Comparison of ENCODE assay signal across 14 cellular contexts in genomic region chr3:124883766-124884473, GRCh38. TPM values are rescaled to one million over a fixed set of nuclear protein-coding genes. Genes with fewer than 3 reads are reported as not detected.
DNase-seq lines count a peak whose midpoint lies in the region; ATAC-seq and TF ChIP-seq lines count a peak whose summit lies in the region.
"Had no signal": no experiment of that assay in that cellular context is flagged by ENCODE, and none has a peak within 500 bp of the region (broad histone marks: within the 10 kb centered on the region; RNA-seq: fewer than 3 reads in every experiment).

No MANE protein-coding gene starts in this region.

- TF ChIP-seq CTCF in RWPE2 (IDR thresholded peaks at IDR 0.05; ENCODE audit: poor library complexity, severe bottlenecking) (no peak), progenitor cell of endocrine pancreas (IDR thresholded peaks at IDR 0.05; ENCODE audit: unreplicated experiment) (no peak)

- H3K27me3 Mint-ChIP-seq in progenitor cell of endocrine pancreas: peaks cover 11% of the 10 kb centered on the region

- no peak overlapping the region for H3K4me3 ChIP-seq in RWPE2 (ENCODE audit: severe bottlenecking)
- H3K4me3 ChIP-seq in effector memory CD4-positive, alpha-beta T cell (ENCODE audit: insufficient read depth, low read depth, low read length, poor library complexity, severe bottlenecking): no peak overlapping the region

- H3K27ac Mint-ChIP-seq in progenitor cell of endocrine pancreas: peak overlapping the region; percentile 73
- H3K27ac Mint-ChIP-seq: dendritic cell treated with granulocyte-macrophage colony-stimulating factor and Interleukin-4, amounts not matched to agents 40 ng/mL and 50 ng/mL, for 4 days had no signal

- peaks cover 51% of the 10 kb centered on the region for H3K4me1 ChIP-seq in RWPE2 (ENCODE audit: insufficient read depth, poor library complexity, severe bottlenecking)
- H3K4me1 ChIP-seq in effector memory CD4-positive, alpha-beta T cell (ENCODE audit: control insufficient read depth, insufficient read depth, low read length, poor library complexity, severe bottlenecking): peaks cover 5% of the 10 kb centered on the region

- peaks cover 2% of the 10 kb centered on the region for H3K36me3 Mint-ChIP-seq in progenitor cell of endocrine pancreas (ENCODE audit: insufficient read depth)

- 0 out of 2 replicates have a peak, but pooled peaks cover 3% of the 10 kb centered on the region for H3K36me3 ChIP-seq in RWPE2 (ENCODE audit: low read depth)
- H3K36me3 ChIP-seq in effector memory CD4-positive, alpha-beta T cell (ENCODE audit: control insufficient read depth, insufficient read depth, low read length): no peaks in the 10 kb centered on the region

- intact Hi-C loops in head of caudate nucleus (cut with DNase I): no loop called here

- ATAC-seq in RWPE2 (ENCODE audit: low read depth): no peak
- peak; percentile 30 for ATAC-seq in esophagus mucosa
- ATAC-seq in GM19397 (IDR thresholded peaks at IDR 0.05; ENCODE audit: unreplicated experiment): no peak
- ATAC-seq: left ventricle myocardium superior had no signal

- DNase-seq in EL (peak; percentile 47), RWPE2 (ENCODE audit: low spot score) (no peak), progenitor cell of endocrine pancreas (ENCODE audit: low spot score, unreplicated experiment) (no peak), head of caudate nucleus (no peak), AG20443 (ENCODE audit: low spot score) (no peak)
- no peak for DNase-seq in effector memory CD4-positive, alpha-beta T cell
- DNase-seq: activated naive CD4-positive, alpha-beta T cell treated with anti-CD3 and anti-CD28 coated beads, Interleukin-2, amount 50 U/mL, for 16 hours; left ventricle myocardium superior; stimulated activated CD4-positive, alpha-beta T cell treated with anti-CD3 and anti-CD28 coated beads, Interleukin-15, amount 100 ng/mL, for 24 hours; T-helper 9 cell had no signal

- peaks cover 20% of the 10 kb centered on the region for H3K4me1 Mint-ChIP-seq in progenitor cell of endocrine pancreas (ENCODE audit: low read depth)

- H3K27ac ChIP-seq in RWPE2 (ENCODE audit: poor library complexity, severe bottlenecking): peak overlapping the region; percentile 78
- H3K27ac ChIP-seq in effector memory CD4-positive, alpha-beta T cell (ENCODE audit: insufficient read depth, low read length, poor library complexity, severe bottlenecking): no peak overlapping the region
- H3K27ac ChIP-seq: C4-2B had no signal

- H3K9me3 ChIP-seq in RWPE2 (ENCODE audit: severe bottlenecking): no peaks in the 10 kb centered on the region
- no peaks in the 10 kb centered on the region for H3K9me3 ChIP-seq in effector memory CD4-positive, alpha-beta T cell (ENCODE audit: control insufficient read depth, low read length)

- H3K27me3 ChIP-seq in RWPE2 (ENCODE audit: insufficient read depth, poor library complexity, severe bottlenecking): no peaks in the 10 kb centered on the region
- peaks cover 11% of the 10 kb centered on the region for H3K27me3 ChIP-seq in effector memory CD4-positive, alpha-beta T cell (replicated peaks; ENCODE audit: control insufficient read depth, insufficient read depth, low read length, poor library complexity, severe bottlenecking)

- H3K4me3 Mint-ChIP-seq in progenitor cell of endocrine pancreas (ENCODE audit: low read depth): peak overlapping the region; percentile 38
- H3K4me3 Mint-ChIP-seq: dendritic cell treated with granulocyte-macrophage colony-stimulating factor and Interleukin-4, amounts not matched to agents 40 ng/mL and 50 ng/mL, for 4 days had no signal

- H3K9me3 Mint-ChIP-seq in progenitor cell of endocrine pancreas (ENCODE audit: low read depth): no peaks in the 10 kb centered on the region
- H3K9me3 Mint-ChIP-seq: dendritic cell treated with granulocyte-macrophage colony-stimulating factor and Interleukin-4, amounts not matched to agents 40 ng/mL and 50 ng/mL, for 4 days had no signal

RNA-seq across cellular contexts. Expression of gene ITGB5, which starts 3.2 kb away (rescaled TPM):
- total RNA-seq in esophagus mucosa (83.0 TPM), progenitor cell of endocrine pancreas (58.8 and 65.4 TPM in 2 replicates)

RNA-seq across cellular contexts. Expression of gene MUC13, which starts 50.6 kb away (rescaled TPM):
- total RNA-seq in esophagus mucosa (not detected), progenitor cell of endocrine pancreas (0.42 TPM in 1 of 2 replicates, not detected in the other)
- total RNA-seq: left ventricle myocardium superior had no signal
